Comparison of ENCODE assay signal across 18 cellular contexts in the genomic region with DNA sequence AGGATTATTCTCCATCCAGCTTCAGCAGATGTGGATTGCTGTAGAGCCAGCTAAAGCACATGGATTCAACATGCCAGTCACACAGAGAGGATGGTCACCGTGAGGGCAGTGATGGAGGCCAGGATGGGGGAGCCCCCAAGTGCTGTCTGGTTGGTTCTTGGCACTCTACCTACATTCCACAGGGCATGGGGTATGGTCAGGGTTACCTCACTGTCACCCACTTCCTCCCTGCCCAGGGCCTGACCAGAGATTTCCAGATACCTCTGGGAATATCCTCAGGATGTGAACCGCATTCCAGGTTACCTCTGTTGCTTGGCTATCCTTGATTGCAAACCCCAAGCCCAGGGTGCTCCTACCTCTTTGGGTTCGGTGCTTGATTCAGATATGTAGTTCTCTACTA.
"Had no signal": no experiment of that assay in that cellular context is flagged by ENCODE, and none has a peak within 500 bp of the region (broad histone marks: within the 10 kb centered on the region; RNA-seq: fewer than 3 reads in every experiment).

No MANE protein-coding gene starts in this region.

- H3K36me3 ChIP-seq: gastroesophageal sphincter, left lung, right atrium auricular region, tibial nerve had no signal

- H3K27ac ChIP-seq: gastroesophageal sphincter, left lung, right atrium auricular region, skin epidermis, tibial nerve had no signal

- FAIRE-seq: colon had no signal

- H3K27me3 ChIP-seq: gastroesophageal sphincter, left lung, right atrium auricular region, tibial nerve had no signal

- ATAC-seq: activated CD4-positive, CD25-positive, alpha-beta regulatory T cell treated with anti-CD3 and anti-CD28 coated beads, Interleukin-2, amount 50 U/mL, for 24 hours; activated T-helper 17 cell treated with anti-CD3 and anti-CD28 coated beads, Interleukin-2, amount 50 U/mL, for 72 hours; gastroesophageal sphincter; left lung had no signal

- H3K9me3 ChIP-seq: gastroesophageal sphincter, right atrium auricular region, tibial nerve had no signal

- H3K4me3 ChIP-seq: gastroesophageal sphincter, left lung, right atrium auricular region, skin epidermis, tibial nerve had no signal

- H3K4me1 ChIP-seq: left lung had no signal

- DNase-seq: activated CD4-positive, alpha-beta T cell treated with anti-CD3 and anti-CD28 coated beads, Interleukin-2, amount 50 U/mL, for 48 hours; activated naive CD4-positive, alpha-beta T cell treated with Interleukin-2 at 50 U/mL for 16 hours; caudate nucleus; erythroblast; left lung; nucleus accumbens; stimulated activated CD4-positive, alpha-beta T cell treated with anti-CD3 and anti-CD28 coated beads, Interleukin-15, amount 100 ng/mL, for 24 hours; stimulated activated CD4-positive, alpha-beta T cell treated with anti-CD3 and anti-CD28 coated beads, Interleukin-4, amount 100 ng/mL, for 24 hours; stimulated activated naive CD4-positive, alpha-beta T cell; T-helper 1 cell; T1000 had no signal
